Comparison of ENCODE assay signal across 20 cellular contexts in the genomic region with DNA sequence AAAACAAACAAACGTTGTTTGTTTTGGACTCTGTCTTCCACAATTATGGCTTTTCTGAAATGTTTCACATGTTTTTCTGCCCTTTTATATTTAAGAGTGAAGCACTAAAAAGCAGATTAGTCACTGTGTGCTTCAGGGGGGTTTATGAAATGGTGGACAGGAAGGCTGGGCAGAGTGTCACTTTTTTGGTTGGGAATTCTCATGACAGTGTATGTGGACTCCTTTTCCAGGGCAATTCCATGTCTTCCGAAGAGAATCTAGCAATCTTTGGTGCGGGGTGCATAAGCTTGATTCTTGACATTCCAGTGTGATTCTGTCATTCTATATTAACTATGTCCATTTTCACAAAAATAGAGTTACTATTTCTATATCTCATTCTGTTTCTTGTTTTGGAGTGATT.
DNase-seq lines count a peak whose midpoint lies in the region; ATAC-seq, FAIRE-seq and TF ChIP-seq lines count a peak whose summit lies in the region.
"Had no signal": no experiment of that assay in that cellular context is flagged by ENCODE, and none has a peak within 500 bp of the region (broad histone marks: within the 10 kb centered on the region; RNA-seq: fewer than 3 reads in every experiment).

No MANE protein-coding gene starts in this region.

- no peak for ATAC-seq in GM23338
- ATAC-seq: left lobe of liver had no signal

- H3K4me1 Mint-ChIP-seq in GM23338, result peaks cover 5% of the 10 kb centered on the region; the same call in 2 of the 3 replicates
- H3K4me1 Mint-ChIP-seq in astrocyte (ENCODE audit: low read depth, unreplicated experiment), result peaks cover 12% of the 10 kb centered on the region
- H3K4me1 Mint-ChIP-seq in CD4-positive, alpha-beta memory T cell, result no peaks in the 10 kb centered on the region
- H3K4me1 Mint-ChIP-seq in CD14-positive monocyte, result no peaks in the 10 kb centered on the region

- no peaks in the 10 kb centered on the region for H4K20me1 ChIP-seq in GM23338 (replicated peaks; ENCODE audit: insufficient read depth)
- no peaks in the 10 kb centered on the region for H4K20me1 ChIP-seq in astrocyte (ENCODE audit: insufficient read depth, low read length)

- 0 out of 2 replicates have a peak overlapping the region, but pooled peaks have one; percentile 33 for H3K27ac Mint-ChIP-seq in GM23338
- H3K27ac Mint-ChIP-seq in astrocyte (ENCODE audit: unreplicated experiment), result peak overlapping the region; percentile 89
- no peak overlapping the region for H3K27ac Mint-ChIP-seq in CD4-positive, alpha-beta memory T cell
- no peak overlapping the region for H3K27ac Mint-ChIP-seq in CD14-positive monocyte
- H3K27ac Mint-ChIP-seq: activated CD4-positive, alpha-beta memory T cell treated with anti-CD3 and anti-CD28 coated beads for 36 hours; activated naive CD8-positive, alpha-beta T cell; H9; T-helper 1 cell treated with Interleukin-12 subunit alpha and Interleukin-12 subunit beta and Interleukin-4 antibody, amounts not matched to agents 30 μg/mL and 1 μg/mL, for 36 hours had no signal

- H3K9me3 Mint-ChIP-seq in GM23338 (no peaks in the 10 kb centered on the region), astrocyte (ENCODE audit: unreplicated experiment) (no peaks in the 10 kb centered on the region), CD14-positive monocyte (peaks cover 0 to 2% (median 0%) of the 10 kb centered on the region in 7 donors)
- H3K9me3 Mint-ChIP-seq in CD4-positive, alpha-beta memory T cell, result peaks cover 0 to 3% (median 0%) of the 10 kb centered on the region in 8 donors
- H3K9me3 Mint-ChIP-seq: activated CD4-positive, alpha-beta memory T cell treated with anti-CD3 and anti-CD28 coated beads for 36 hours; H9; T-helper 1 cell treated with Interleukin-12 subunit alpha and Interleukin-12 subunit beta and Interleukin-4 antibody, amounts not matched to agents 30 μg/mL and 1 μg/mL, for 36 hours had no signal

- H3K9me3 ChIP-seq in astrocyte (ENCODE audit: insufficient read depth, low read depth, low read length) (no peaks in the 10 kb centered on the region), skeletal muscle satellite cell (replicated peaks; ENCODE audit: low read length) (no peaks in the 10 kb centered on the region)
- H3K9me3 ChIP-seq in CD4-positive, alpha-beta memory T cell (ENCODE audit: control insufficient read depth in 1 of 2, low read length in 2 of 2), result no peaks in the 10 kb centered on the region

- TF ChIP-seq CTCF in GM23338 (conservative IDR thresholded peaks at IDR 0.05; ENCODE audit: low read depth in 2 of 2) (no peak), astrocyte (IDR thresholded peaks at IDR 0.05; ENCODE audit: insufficient read depth, low read depth, low read length) (no peak), foreskin fibroblast (IDR thresholded peaks at IDR 0.05; ENCODE audit: low read depth, low read length) (no peak), CD14-positive monocyte (IDR thresholded peaks at IDR 0.05) (no peak)

- H3K9me2 ChIP-seq in GM23338 (ENCODE audit: insufficient read depth), result no peaks in the 10 kb centered on the region

- CTCF ChIA-PET in CD4-positive, alpha-beta memory T cell (lab: Charles Lee; ENCODE audit: partially characterized antibody), result interaction anchor here (1.3 kb wide), 1 partner anchor 20 kb away, joined by 3 read pairs; no protein-coding TSS in a partner anchor

- H3K4me3 ChIP-seq in GM23338 (no peak overlapping the region), astrocyte (ENCODE audit: insufficient read depth, low read depth, low read length) (no peak overlapping the region), foreskin fibroblast (ENCODE audit: low read depth in 1 of 2, low read length in 2 of 2) (no peak overlapping the region), skeletal muscle satellite cell (ENCODE audit: low read length) (no peak overlapping the region)
- no peak overlapping the region for H3K4me3 ChIP-seq in CD4-positive, alpha-beta memory T cell (ENCODE audit: low read length in 2 of 2)
- H3K4me3 ChIP-seq: cardiac muscle cell, skin epidermis had no signal

- no peak for FAIRE-seq in astrocyte (lab: Jason Lieb, UNC)

- no peaks in the 10 kb centered on the region for H3K27me3 Mint-ChIP-seq in GM23338 (ENCODE audit: insufficient read depth, low read depth, poor library complexity)
- no peaks in the 10 kb centered on the region for H3K27me3 Mint-ChIP-seq in astrocyte (ENCODE audit: low read depth, unreplicated experiment)
- H3K27me3 Mint-ChIP-seq in CD4-positive, alpha-beta memory T cell, result peaks cover 0 to 2% of the 10 kb centered on the region in 2 donors
- peaks cover 0 to 2% (median 0%) of the 10 kb centered on the region in 3 donors for H3K27me3 Mint-ChIP-seq in CD14-positive monocyte (ENCODE audit: low read depth in 3 of 3)

- intact Hi-C loops in CD4-positive, alpha-beta memory T cell (cut with micrococcal nuclease), result no loop called here
- intact Hi-C loops in CD14-positive monocyte (cut with micrococcal nuclease), result no loop called here

- H3K4me1 ChIP-seq in GM23338 (ENCODE audit: insufficient read depth) (no peaks in the 10 kb centered on the region), astrocyte (ENCODE audit: insufficient read depth, low read length) (no peaks in the 10 kb centered on the region), skeletal muscle satellite cell (ENCODE audit: control insufficient read depth, insufficient read depth, low read length) (peaks cover 14% of the 10 kb centered on the region)
- H3K4me1 ChIP-seq in CD4-positive, alpha-beta memory T cell (ENCODE audit: insufficient read depth, low read length), result no peaks in the 10 kb centered on the region
- H3K4me1 ChIP-seq: parathyroid adenoma had no signal

- H3K79me2 ChIP-seq in GM23338 (replicated peaks; ENCODE audit: insufficient read depth) (no peaks in the 10 kb centered on the region), astrocyte (ENCODE audit: insufficient read depth, low read length) (no peaks in the 10 kb centered on the region)
- H3K79me2 ChIP-seq: parathyroid adenoma had no signal

- H3K27ac ChIP-seq in GM23338 (ENCODE audit: low read depth), result no peak overlapping the region
- H3K27ac ChIP-seq in astrocyte (ENCODE audit: low read depth, low read length), result no peak overlapping the region
- H3K27ac ChIP-seq in CD4-positive, alpha-beta memory T cell (ENCODE audit: low read depth, low read length), result no peak overlapping the region
- H3K27ac ChIP-seq: cardiac muscle cell, parathyroid adenoma, skin epidermis, WERI-Rb-1 had no signal

- H3K4me3 Mint-ChIP-seq in GM23338 (no peak overlapping the region), astrocyte (ENCODE audit: unreplicated experiment) (peak overlapping the region; percentile 22), CD14-positive monocyte (no peak overlapping the region)
- H3K4me3 Mint-ChIP-seq in CD4-positive, alpha-beta memory T cell, result no peak overlapping the region
- H3K4me3 Mint-ChIP-seq: activated CD4-positive, alpha-beta memory T cell treated with anti-CD3 and anti-CD28 coated beads for 36 hours; activated naive CD8-positive, alpha-beta T cell; H9; T-helper 1 cell treated with Interleukin-12 subunit alpha and Interleukin-12 subunit beta and Interleukin-4 antibody, amounts not matched to agents 30 μg/mL and 1 μg/mL, for 36 hours had no signal

- H3K36me3 Mint-ChIP-seq in GM23338 (ENCODE audit: low read depth), result no peaks in the 10 kb centered on the region
- no peaks in the 10 kb centered on the region for H3K36me3 Mint-ChIP-seq in astrocyte (ENCODE audit: low read depth, unreplicated experiment)
- H3K36me3 Mint-ChIP-seq in CD4-positive, alpha-beta memory T cell, result no peaks in the 10 kb centered on the region
- no peaks in the 10 kb centered on the region for H3K36me3 Mint-ChIP-seq in CD14-positive monocyte
- H3K36me3 Mint-ChIP-seq: activated CD4-positive, alpha-beta memory T cell treated with anti-CD3 and anti-CD28 coated beads for 36 hours; activated naive CD8-positive, alpha-beta T cell had no signal

- H3K4me2 ChIP-seq in GM23338 (no peak overlapping the region), astrocyte (ENCODE audit: low read length) (peak overlapping the region; percentile 17), skeletal muscle satellite cell (ENCODE audit: low read length) (peak overlapping the region; percentile 62)

- DNase-seq in GM23338 (ENCODE audit: low spot score) (no peak), astrocyte (ENCODE audit: low read depth) (peak; percentile 60), foreskin fibroblast (peak; percentile 24 to 63), CD14-positive monocyte (ENCODE audit: low spot score) (no peak), DMS79 treated with DMSO at 0.1 percent for 48 hours (lab: John Stamatoyannopoulos, UW) (no peak)
- no peak for DNase-seq in CD4-positive, alpha-beta memory T cell
- DNase-seq: activated CD4-positive, alpha-beta memory T cell treated with anti-CD3 and anti-CD28 coated beads for 36 hours; activated T-cell treated with anti-CD3 and anti-CD28 coated beads, Interleukin-2, amount 50 U/mL, for 48 hours; H9; NCI-H345; stimulated activated CD4-positive, alpha-beta T cell treated with anti-CD3 and anti-CD28 coated beads, Interleukin-4, amount 100 ng/mL, for 4 hours; stimulated activated CD8-positive, alpha-beta memory T cell treated with anti-CD3 and anti-CD28 coated beads, Interleukin-4, amount 100 ng/mL, for 48 hours; WERI-Rb-1 had no signal

- H3K36me3 ChIP-seq in GM23338 (ENCODE audit: insufficient read depth), result no peaks in the 10 kb centered on the region
- H3K36me3 ChIP-seq in astrocyte (ENCODE audit: insufficient read depth, low read length), result no peaks in the 10 kb centered on the region
- no peaks in the 10 kb centered on the region for H3K36me3 ChIP-seq in skeletal muscle satellite cell (ENCODE audit: insufficient read depth, low read length)
- no peaks in the 10 kb centered on the region for H3K36me3 ChIP-seq in CD4-positive, alpha-beta memory T cell (ENCODE audit: insufficient read depth, low read length)
- H3K36me3 ChIP-seq: cardiac muscle cell, WERI-Rb-1 had no signal

- H3K9ac ChIP-seq in astrocyte (ENCODE audit: low read length) (no peak overlapping the region), skeletal muscle satellite cell (ENCODE audit: low read depth, low read length) (peak overlapping the region; percentile 23)
- H3K9ac ChIP-seq: parathyroid adenoma had no signal

- H3K27me3 ChIP-seq in GM23338 (ENCODE audit: insufficient read depth) (no peaks in the 10 kb centered on the region), astrocyte (ENCODE audit: insufficient read depth, low read length) (no peaks in the 10 kb centered on the region), skeletal muscle satellite cell (ENCODE audit: control insufficient read depth, insufficient read depth, low read length) (no peaks in the 10 kb centered on the region)
- H3K27me3 ChIP-seq in CD4-positive, alpha-beta memory T cell (ENCODE audit: insufficient read depth, low read length), result no peaks in the 10 kb centered on the region
- H3K27me3 ChIP-seq: cardiac muscle cell had no signal

- H2AFZ ChIP-seq in GM23338 (no peak overlapping the region), astrocyte (ENCODE audit: low read depth, low read length) (no peak overlapping the region)
- H2AFZ ChIP-seq: parathyroid adenoma had no signal

- H3F3A ChIP-seq in GM23338 (replicated peaks; ENCODE audit: low read depth), result no peaks in the 10 kb centered on the region

- POLR2A ChIA-PET in CD4-positive, alpha-beta memory T cell (lab: Charles Lee; ENCODE audit: partially characterized antibody), result no interaction called here

TF ChIP-seq in GM23338, 12 proteins besides CTCF, POLR2A, EP300 and RAD21 (continues in another document):
- TF ChIP-seq JUNB (IDR thresholded peaks at IDR 0.05; ENCODE audit: unreplicated experiment), result no peak
- no peak for TF ChIP-seq CREB1 (CRISPR knock-in tag; IDR thresholded peaks at IDR 0.05; ENCODE audit: low read depth)
- no peak for TF ChIP-seq STAT1 (IDR thresholded peaks at IDR 0.05; ENCODE audit: unreplicated experiment)

Comparison
In these comparisons a context has a peak if more than half of its experiments do, and no peak if none do; other contexts are left out.
1. DNase-seq: peak in astrocyte (single experiment) and foreskin fibroblast (2 of 2); none in GM23338 (single experiment), CD4-positive, alpha-beta memory T cell (0 of 5), CD14-positive monocyte (single experiment) and DMS79 treated with DMSO at 0.1 percent for 48 hours (single experiment).
2. H3K27ac Mint-ChIP-seq: peak in GM23338 (single experiment) and astrocyte (single experiment); none in CD4-positive, alpha-beta memory T cell (0 of 7) and CD14-positive monocyte (0 of 7).